Comparison of ENCODE assay signal across 1 cellular context in genomic region chr4:185358514-185359433, GRCh38.
TF ChIP-seq lines count a peak whose summit lies in the region.

No MANE protein-coding gene starts in this region.

TF ChIP-seq in A549, 52 proteins besides CTCF, POLR2A, EP300 and RAD21 (continued from another document):
- TF ChIP-seq USF2 (IDR thresholded peaks at IDR 0.05) (no peak), CBX8 (IDR thresholded peaks at IDR 0.05) (no peak), BHLHE40 (IDR thresholded peaks at IDR 0.05; ENCODE audit: low read depth, low read length) (no peak), MAFK (IDR thresholded peaks at IDR 0.05; ENCODE audit: partially characterized antibody) (no peak), CHD2 (IDR thresholded peaks at IDR 0.05; ENCODE audit: low read length, partially characterized antibody) (no peak), FOSL2 (IDR thresholded peaks at IDR 0.05) (no peak), FOSL2 (CRISPR knock-in tag; IDR thresholded peaks at IDR 0.05) (peak; percentile 29; the same call in 1 of the 2 replicates), ZNF302 (CRISPR knock-in tag; IDR thresholded peaks at IDR 0.05) (no peak), CEBPB (IDR thresholded peaks at IDR 0.05) (no peak), ZSCAN20 (CRISPR knock-in tag; IDR thresholded peaks at IDR 0.05) (no peak), MYC (IDR thresholded peaks at IDR 0.05; ENCODE audit: borderline replicate concordance, low read length) (no peak), NR3C1 (IDR thresholded peaks at IDR 0.05) (no peak), EHMT2 (IDR thresholded peaks at IDR 0.05; ENCODE audit: low read depth) (no peak), FOSB (CRISPR knock-in tag; IDR thresholded peaks at IDR 0.05) (no peak), JUNB (IDR thresholded peaks at IDR 0.05) (peak; percentile 55), CBX2 (IDR thresholded peaks at IDR 0.05; ENCODE audit: borderline replicate concordance, low read depth) (no peak), EHF (CRISPR knock-in tag; IDR thresholded peaks at IDR 0.05) (no peak), GATA3 (IDR thresholded peaks at IDR 0.05; ENCODE audit: borderline replicate concordance) (peak; percentile 64; the same call in 1 of the 2 replicates), HES2 (IDR thresholded peaks at IDR 0.05) (no peak), SMC3 (IDR thresholded peaks at IDR 0.05) (no peak), ELK1 (IDR thresholded peaks at IDR 0.05; ENCODE audit: low read depth, low read length) (no peak)
